In the genomic region with DNA sequence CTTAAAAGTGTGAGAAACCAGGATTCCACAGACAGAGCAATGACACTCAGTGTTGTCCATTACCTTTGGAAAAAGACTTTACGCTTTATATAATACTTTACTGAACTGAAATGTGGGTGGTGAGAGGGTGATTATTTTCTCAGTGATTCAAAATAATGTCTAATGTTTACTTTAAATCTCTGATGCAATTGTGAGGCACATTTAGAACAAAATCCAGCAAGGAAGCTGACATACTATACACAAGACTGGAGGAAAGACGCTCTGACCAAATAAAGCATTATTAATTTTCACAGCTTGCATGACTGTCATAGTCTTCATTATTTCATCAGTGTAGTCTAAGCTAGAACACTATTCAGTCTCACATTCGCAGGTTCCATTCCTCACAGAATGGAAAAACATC, we compare ENCODE assay signal across 20 cellular contexts. TPM values are rescaled to one million over a fixed set of nuclear protein-coding genes. Genes with fewer than 3 reads are reported as not detected.
DNase-seq lines count a peak whose midpoint lies in the region; ATAC-seq and TF ChIP-seq lines count a peak whose summit lies in the region.
"Had no signal": no experiment of that assay in that cellular context is flagged by ENCODE, and none has a peak within 500 bp of the region (broad histone marks: within the 10 kb centered on the region; RNA-seq: fewer than 3 reads in every experiment).

No MANE protein-coding gene starts in this region.

- no peaks in the 10 kb centered on the region for H3F3A ChIP-seq in PC-3 (ENCODE audit: low read length, unreplicated experiment)

- H3K4me1 Mint-ChIP-seq in immature natural killer cell, result peaks cover 13 to 33% of the 10 kb centered on the region in 2 donors
- peaks cover 0 to 6% (median 2%) of the 10 kb centered on the region in 4 donors for H3K4me1 Mint-ChIP-seq in naive thymus-derived CD8-positive, alpha-beta T cell

- H4K20me1 ChIP-seq in PC-3 (ENCODE audit: low read length), result no peaks in the 10 kb centered on the region

- peaks cover 16 to 21% (median 19%) of the 10 kb centered on the region in 3 donors for H3K36me3 Mint-ChIP-seq in immature natural killer cell
- peaks cover 9 to 49% (median 14%) of the 10 kb centered on the region in 3 donors for H3K36me3 Mint-ChIP-seq in naive thymus-derived CD8-positive, alpha-beta T cell

- ATAC-seq in PC-3, result peak; percentile 51
- ATAC-seq in HG03378 (IDR thresholded peaks at IDR 0.05; ENCODE audit: unreplicated experiment), result no peak
- ATAC-seq in naive thymus-derived CD8-positive, alpha-beta T cell, result no peak
- ATAC-seq: activated CD8-positive, alpha-beta T cell treated with anti-CD3 and anti-CD28 coated beads for 36 hours; foreskin keratinocyte; heart right ventricle had no signal

- H3K9ac ChIP-seq in PC-3 (ENCODE audit: low read length), result no peak overlapping the region

- no peaks in the 10 kb centered on the region for H3K9me3 ChIP-seq in PC-3 (ENCODE audit: low read length)

- peak; percentile 36 for DNase-seq in AG10803 (ENCODE audit: low read depth)
- DNase-seq in PC-3, result peak; percentile 45
- peak; percentile 68 for DNase-seq in choroid plexus epithelial cell (ENCODE audit: low read depth)
- no peak for DNase-seq in immature natural killer cell
- DNase-seq in GF-D8 (lab: John Stamatoyannopoulos, UW), result no peak
- no peak for DNase-seq in naive thymus-derived CD8-positive, alpha-beta T cell
- no peak for DNase-seq in AG08395 (ENCODE audit: low spot score)
- DNase-seq: activated CD4-positive, CD25-positive, alpha-beta regulatory T cell treated with anti-CD3 and anti-CD28 coated beads, Interleukin-2, amount 50 U/mL, for 72 hours; activated CD8-positive, alpha-beta T cell treated with anti-CD3 and anti-CD28 coated beads for 36 hours; activated effector memory CD4-positive, alpha-beta T cell treated with anti-CD3 and anti-CD28 coated beads, Interleukin-2, amount 50 U/mL, for 16 hours; foreskin keratinocyte; heart right ventricle; MV-4-11; NCI-H146; NCI-H510A treated with DMSO at 0.1 percent for 48 hours; substantia nigra; T-helper 1 cell had no signal

- POLR2A ChIA-PET in PC-3 (lab: Charles Lee; ENCODE audit: unreplicated experiment), result interaction anchor here (0.6 kb wide), 1 partner anchor 102 kb away, joined by 3 read pairs; no protein-coding TSS in a partner anchor
- POLR2A ChIA-PET in naive thymus-derived CD8-positive, alpha-beta T cell (lab: Charles Lee), result no interaction called here

- no peaks in the 10 kb centered on the region for H3K36me3 ChIP-seq in PC-3 (ENCODE audit: low read depth, low read length)
- H3K36me3 ChIP-seq: heart right ventricle had no signal

- H2AFZ ChIP-seq in PC-3 (ENCODE audit: low read length), result no peak overlapping the region

- no peak for TF ChIP-seq CTCF in AG10803 (conservative IDR thresholded peaks at IDR 0.05; ENCODE audit: low read length)
- TF ChIP-seq CTCF in PC-3 (conservative IDR thresholded peaks at IDR 0.05; ENCODE audit: low read depth, low read length), result no peak
- TF ChIP-seq CTCF in choroid plexus epithelial cell (conservative IDR thresholded peaks at IDR 0.05; ENCODE audit: low read depth, low read length), result no peak

- no peak overlapping the region for H3K27ac ChIP-seq in PC-3 (ENCODE audit: low read length)
- H3K27ac ChIP-seq: foreskin keratinocyte, heart right ventricle had no signal

- peak overlapping the region; percentile 51 to 77 (median 68) for H3K27ac Mint-ChIP-seq in immature natural killer cell
- peak overlapping the region in 1 of 10 donors; percentile 26 for H3K27ac Mint-ChIP-seq in naive thymus-derived CD8-positive, alpha-beta T cell
- H3K27ac Mint-ChIP-seq: activated CD8-positive, alpha-beta T cell treated with anti-CD3 and anti-CD28 coated beads for 36 hours; memory B cell had no signal

- no peaks in the 10 kb centered on the region for H3K9me3 Mint-ChIP-seq in immature natural killer cell
- peaks cover 0 to 4% (median 0%) of the 10 kb centered on the region in 9 donors for H3K9me3 Mint-ChIP-seq in naive thymus-derived CD8-positive, alpha-beta T cell
- H3K9me3 Mint-ChIP-seq: memory B cell had no signal

- intact Hi-C loops in PC-3 (cut with micrococcal nuclease), result loop anchor here (1.0 kb wide), 1 partner anchor 107 kb away; no protein-coding TSS in a partner anchor

- no peaks in the 10 kb centered on the region for H3K79me2 ChIP-seq in PC-3 (ENCODE audit: low read length)

- BruUV-seq in PC-3 (replicated peaks; lab: Mats Ljungman, UMichigan), result no TSS peak

- peaks cover 29% of the 10 kb centered on the region for H3K4me1 ChIP-seq in PC-3 (ENCODE audit: insufficient read depth, low read length)

- H3K27me3 Mint-ChIP-seq in immature natural killer cell (ENCODE audit: low read depth in 3 of 3), result peaks cover 2 to 4% (median 2%) of the 10 kb centered on the region in 3 donors
- H3K27me3 Mint-ChIP-seq in naive thymus-derived CD8-positive, alpha-beta T cell, result no peaks in the 10 kb centered on the region
- H3K27me3 Mint-ChIP-seq: activated CD8-positive, alpha-beta T cell treated with anti-CD3 and anti-CD28 coated beads for 36 hours had no signal

- H3K4me3 ChIP-seq in AG10803 (ENCODE audit: low read length), result no peak overlapping the region
- H3K4me3 ChIP-seq in PC-3 (ENCODE audit: low read length), result no peak overlapping the region
- H3K4me3 ChIP-seq in choroid plexus epithelial cell (ENCODE audit: low read depth, low read length), result no peak overlapping the region
- H3K4me3 ChIP-seq: heart right ventricle, skin epidermis had no signal

- H3K4me2 ChIP-seq in PC-3 (ENCODE audit: low read length), result no peak overlapping the region

- no peaks in the 10 kb centered on the region for H3K27me3 ChIP-seq in PC-3 (ENCODE audit: low read length)
- H3K27me3 ChIP-seq: heart right ventricle had no signal

- H3K9me2 ChIP-seq in PC-3 (replicated peaks; ENCODE audit: low read length), result no peaks in the 10 kb centered on the region

- H3K4me3 Mint-ChIP-seq in immature natural killer cell, result no peak overlapping the region
- no peak overlapping the region for H3K4me3 Mint-ChIP-seq in naive thymus-derived CD8-positive, alpha-beta T cell
- H3K4me3 Mint-ChIP-seq: activated CD8-positive, alpha-beta T cell treated with anti-CD3 and anti-CD28 coated beads for 36 hours; memory B cell had no signal

- CTCF ChIA-PET in PC-3 (lab: Charles Lee), result interaction anchor here (0.8 kb wide), 1 partner anchor 25 kb away, joined by 4 read pairs; no protein-coding TSS in a partner anchor

RNA-seq across cellular contexts. Expression of gene STAT1, which starts 34.1 kb away (rescaled TPM):
- 45.6 and 47.9 TPM in 2 replicates for total RNA-seq in PC-3 (2014; rRNA removed)
- polyA plus RNA-seq in immature natural killer cell, result 100 to 1,000 TPM in 1 of 3 donors, 10 to 100 TPM in 2; 79.4 to 121 (median 99.4) TPM
- total RNA-seq in naive thymus-derived CD8-positive, alpha-beta T cell, result 10 to 100 TPM; 62.8 to 74.9 TPM
- polyA plus RNA-seq in naive thymus-derived CD8-positive, alpha-beta T cell, result 100 to 1,000 TPM; 154 to 231 (median 217) TPM

Comparison
In these comparisons a context has a peak if more than half of its experiments do, and no peak if none do; other contexts are left out.
1. DNase-seq: peak in AG10803 (single experiment), PC-3 (single experiment) and choroid plexus epithelial cell (single experiment); none in immature natural killer cell (0 of 3), GF-D8 (single experiment), naive thymus-derived CD8-positive, alpha-beta T cell (0 of 10) and AG08395 (single experiment).